In genomic region chr5:134547579-134547978, GRCh38 we compare ENCODE assay signal across 11 cellular contexts. TPM values are rescaled to one million over a fixed set of nuclear protein-coding genes. Genes with fewer than 3 reads are reported as not detected.
DNase-seq lines count a peak whose midpoint lies in the region; ATAC-seq and TF ChIP-seq lines count a peak whose summit lies in the region.
"Had no signal": no experiment of that assay in that cellular context is flagged by ENCODE, and none has a peak within 500 bp of the region (broad histone marks: within the 10 kb centered on the region; RNA-seq: fewer than 3 reads in every experiment).

No MANE protein-coding gene starts in this region.

- no TSS peak for BruUV-seq in A673 (replicated peaks; lab: Mats Ljungman, UMichigan)

- H3K23ac ChIP-seq in H9 (ENCODE audit: insufficient read length, low read depth, low read length): no peak overlapping the region

- no peak overlapping the region for H4K91ac ChIP-seq in H9 (ENCODE audit: insufficient read length, low read depth, low read length)

- H2AK5ac ChIP-seq in H9 (ENCODE audit: insufficient read length, low read length): no peak overlapping the region

- no CpG with 5 or more reads among the region's 2 CpGs for WGBS in H9 (ENCODE audit: extremely low coverage, insufficient read length, low lambda C conversion rate)
- WGBS in lung, 2 donors: 66 to 70% methylated on average over 2 of the region's 2 CpGs

- CTCF ChIA-PET in A673 (lab: Charles Lee): no interaction called here

- H3K27me3 ChIP-seq in A673 (replicated peaks; ENCODE audit: insufficient read depth, low read depth, low read length, poor library complexity) (no peaks in the 10 kb centered on the region), H9 (ENCODE audit: insufficient read depth, low read length) (no peaks in the 10 kb centered on the region), lung (ENCODE audit: control insufficient read depth, insufficient read depth) (no peaks in the 10 kb centered on the region)

- peak overlapping the region in 2 of 3 experiments; percentile 72 to 95; a peak in 2 of 7 replicates for H3K27ac Mint-ChIP-seq in H9

- no peak overlapping the region for H4K5ac ChIP-seq in H9 (ENCODE audit: insufficient read length, low read depth, low read length)

- peaks cover 23 to 30% of the 10 kb centered on the region in 2 experiments for H3K4me1 Mint-ChIP-seq in H9

- H3K4me3 Mint-ChIP-seq in H9: no peak overlapping the region

- no peaks in the 10 kb centered on the region for H3K79me2 ChIP-seq in H9 (ENCODE audit: insufficient read depth, low read length)

- H3K27me3 Mint-ChIP-seq in H9 (ENCODE audit: low read depth): peaks cover 1% of the 10 kb centered on the region; the same call in 1 of the 2 replicates

- no peaks in the 10 kb centered on the region for H4K20me1 ChIP-seq in H9 (ENCODE audit: control insufficient read depth, insufficient read depth, insufficient read length)

- H3K23me2 ChIP-seq in H9 (ENCODE audit: insufficient read length, low read depth, low read length, poor library complexity, severe bottlenecking): no peaks in the 10 kb centered on the region

- H2BK12ac ChIP-seq in H9 (ENCODE audit: insufficient read length, low read depth, low read length): no peak overlapping the region

- H3K9me3 Mint-ChIP-seq in H9: no peaks in the 10 kb centered on the region

- peak; percentile 29 for DNase-seq in A673 (ENCODE audit: low spot score)
- no peak for DNase-seq in H9
- DNase-seq in astrocyte of the hippocampus (ENCODE audit: low read depth, low spot score): peak; percentile 89
- DNase-seq in lung (ENCODE audit: low spot score): no peak
- DNase-seq in midbrain (lab: John Stamatoyannopoulos, UW): no peak
- DNase-seq in NCI-H187 treated with DMSO at 0.1 percent for 48 hours (lab: John Stamatoyannopoulos, UW): no peak
- DNase-seq: activated CD8-positive, alpha-beta memory T cell treated with anti-CD3 and anti-CD28 coated beads for 24 hours; NCI-H82 had no signal

- H3K4me1 ChIP-seq in A673 (ENCODE audit: insufficient read depth, low read length, poor library complexity, severe bottlenecking) (peaks cover 33% of the 10 kb centered on the region), H9 (ENCODE audit: insufficient read depth, low read length) (no peaks in the 10 kb centered on the region; the same call in 1 of the 2 replicates), lung (ENCODE audit: control insufficient read depth in 2 of 2, insufficient read depth in 2 of 2, low read length in 2 of 2) (peaks cover 5 to 23% of the 10 kb centered on the region in 2 donors)

- H3K56ac ChIP-seq in H9 (ENCODE audit: insufficient read length, low read depth, low read length): no peak overlapping the region

- H3K79me1 ChIP-seq in H9 (ENCODE audit: insufficient read depth, low read depth, low read length, poor library complexity, severe bottlenecking): no peaks in the 10 kb centered on the region

- no peaks in the 10 kb centered on the region for H3K9me3 ChIP-seq in A673 (ENCODE audit: low read depth, low read length, poor library complexity, severe bottlenecking)
- H3K9me3 ChIP-seq in H9 (ENCODE audit: control insufficient read depth, low read depth, low read length): no peaks in the 10 kb centered on the region
- no peaks in the 10 kb centered on the region for H3K9me3 ChIP-seq in lung (ENCODE audit: control insufficient read depth in 2 of 2, insufficient read depth in 1 of 2, low read length in 1 of 2)

- H2BK15ac ChIP-seq in H9 (ENCODE audit: low read depth, low read length): no peak overlapping the region

- no peak overlapping the region for H3K4me3 ChIP-seq in A673 (ENCODE audit: low read depth, low read length, poor library complexity, severe bottlenecking)
- H3K4me3 ChIP-seq in lung: no peak overlapping the region

- H3K18ac ChIP-seq in H9 (ENCODE audit: insufficient read length, low read depth, low read length): no peak overlapping the region

- intact Hi-C loops in A673 (cut with micrococcal nuclease; ENCODE audit: unreplicated experiment): no loop called here

- no peak overlapping the region for H2BK120ac ChIP-seq in H9 (ENCODE audit: low read depth, low read length, poor library complexity, severe bottlenecking)

- no peak overlapping the region for H3K9ac ChIP-seq in H9 (ENCODE audit: extremely low read depth, insufficient read length, low read length)

- no peak overlapping the region for H3K4ac ChIP-seq in H9 (ENCODE audit: low read depth, low read length)

- H2AFZ ChIP-seq in H9 (ENCODE audit: low read length): no peak overlapping the region

- no peak overlapping the region for H3K4me2 ChIP-seq in H9 (ENCODE audit: insufficient read depth, insufficient read length, low read length)

- H4K8ac ChIP-seq in H9 (replicated peaks; ENCODE audit: insufficient read length, low read depth, low read length): no peak overlapping the region

- H3K14ac ChIP-seq in H9 (ENCODE audit: insufficient read depth, low read length): no peak overlapping the region

- H3T11ph ChIP-seq in H9 (ENCODE audit: low read length): no peak overlapping the region

- ATAC-seq in lung (ENCODE audit: insufficient read depth, low FRiP score): no peak
- ATAC-seq in HG03175 (IDR thresholded peaks at IDR 0.05; ENCODE audit: unreplicated experiment): no peak
- no peak for ATAC-seq in GM19455 (IDR thresholded peaks at IDR 0.05; ENCODE audit: unreplicated experiment)

- POLR2A ChIA-PET in A673 (lab: Charles Lee; ENCODE audit: low non-redundant PET): no interaction called here

- TF ChIP-seq CTCF in A673 (conservative IDR thresholded peaks at IDR 0.05; ENCODE audit: low read depth, low read length): no peak
- TF ChIP-seq CTCF in H9 (conservative IDR thresholded peaks at IDR 0.05): no peak
- no peak for TF ChIP-seq CTCF in lung (IDR thresholded peaks at IDR 0.05; ENCODE audit: control extremely low read depth, extremely low read depth)

- H3K27ac ChIP-seq in A673 (ENCODE audit: low read depth, low read length, poor library complexity, severe bottlenecking) (no peak overlapping the region), H9 (ENCODE audit: insufficient read length, low read depth, low read length) (no peak overlapping the region), lung (ENCODE audit: low read depth in 1 of 2, low read length in 1 of 2) (peak overlapping the region; percentile 10 to 12)
- H3K27ac ChIP-seq: HL-60 had no signal

- no peak overlapping the region for H2BK20ac ChIP-seq in H9 (ENCODE audit: low read depth, low read length, poor library complexity, severe bottlenecking)

- H3K36me3 ChIP-seq in A673 (ENCODE audit: insufficient read depth, low read length, poor library complexity, severe bottlenecking) (no peaks in the 10 kb centered on the region), lung (ENCODE audit: control insufficient read depth in 2 of 2, insufficient read depth in 2 of 2, low read length in 2 of 2) (peaks cover 0 to 38% of the 10 kb centered on the region in 2 donors)

- peaks cover 4 to 84% (median 53%) of the 10 kb centered on the region in 3 experiments; a peak in 6 of 7 replicates for H3K36me3 Mint-ChIP-seq in H9 (ENCODE audit: insufficient read depth in 1 of 3, low read depth in 3 of 3)

- H2BK5ac ChIP-seq in H9 (ENCODE audit: insufficient read length, low read length): no peak overlapping the region

RNA-seq across cellular contexts. Expression of gene JADE2, which starts 22.1 kb away (rescaled TPM):
- total RNA-seq in A673 (2021): 15.8 and 18.4 TPM in 2 replicates
- 99.7 and 101 TPM in 2 replicates for total RNA-seq in H9 (2021)
- 10 to 100 TPM; 24.4 to 53.5 TPM for total RNA-seq in lung
- polyA plus RNA-seq in lung: 10 to 100 TPM; 12.4 to 16.3 TPM

Comparison
In these comparisons a context has a peak if more than half of its experiments do, and no peak if none do; other contexts are left out.
1. DNase-seq: peak in A673 (single experiment) and astrocyte of the hippocampus (single experiment); none in H9 (single experiment), lung (single experiment), midbrain (single experiment) and NCI-H187 treated with DMSO at 0.1 percent for 48 hours (single experiment).
2. H3K27ac ChIP-seq: peak in lung (2 of 2); none in A673 (single experiment) and H9 (single experiment).